In the genomic region with DNA sequence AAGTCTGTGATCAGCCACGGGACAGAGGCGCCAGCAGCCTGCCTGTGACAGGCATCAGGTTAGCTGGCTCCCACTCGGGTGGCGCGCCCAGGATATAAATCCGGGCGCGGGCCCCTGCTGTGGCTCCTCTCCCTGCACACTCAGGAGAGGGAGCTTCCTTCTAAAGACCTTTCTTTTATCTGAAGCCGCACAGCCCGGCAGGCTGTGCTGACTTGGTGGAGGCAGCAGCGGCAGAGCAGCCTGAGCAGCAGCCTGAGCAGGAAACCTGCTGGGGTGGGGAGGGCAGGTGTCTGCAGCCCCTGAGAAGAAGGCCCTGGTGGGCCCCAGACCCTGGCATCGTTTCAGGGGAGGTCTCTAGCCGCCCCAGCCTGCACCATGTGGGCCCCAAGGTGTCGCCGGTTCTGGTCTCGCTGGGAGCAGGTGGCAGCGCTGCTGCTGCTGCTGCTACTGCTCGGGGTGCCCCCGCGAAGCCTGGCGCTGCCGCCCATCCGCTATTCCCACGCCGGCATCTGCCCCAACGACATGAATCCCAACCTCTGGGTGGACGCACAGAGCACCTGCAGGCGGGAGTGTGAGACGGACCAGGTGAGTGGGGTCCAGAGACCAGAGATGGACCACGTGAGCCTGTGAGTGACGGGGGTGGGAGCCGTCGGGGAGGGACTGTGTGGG, we compare ENCODE assay signal across 11 cellular contexts. TPM values are rescaled to one million over a fixed set of nuclear protein-coding genes. Genes with fewer than 3 reads are reported as not detected.
A peak's percentile ranks its signal among the peaks of the same experiment; 100 is the strongest.
DNase-seq lines count a peak whose midpoint lies in the region; ATAC-seq and TF ChIP-seq lines count a peak whose summit lies in the region.
"Had no signal": no experiment of that assay in that cellular context is flagged by ENCODE, and none has a peak within 500 bp of the region (broad histone marks: within the 10 kb centered on the region; RNA-seq: fewer than 3 reads in every experiment).

Gene WFIKKN2, plus strand, starts transcription at position 24 of the 669 bp plus-strand sequence. Its CDS starts 352 bp downstream, at position 376.

- peak within 1 kb of the TSS in 3 of 5 donors; percentile 9 to 67 (median 48) for H3K9ac ChIP-seq in subcutaneous abdominal adipose tissue (ENCODE audit: low read length in 5 of 5)

- DNase-seq in DMS 273 (lab: John Stamatoyannopoulos, UW; ENCODE audit: unreplicated experiment) (peak; percentile 63), DMS 273 treated with DMSO at 0.1 percent for 48 hours (lab: John Stamatoyannopoulos, UW) (no peak), lower lobe of right lung (no peak), Peyer's patch (no peak)
- DNase-seq: activated CD4-positive, alpha-beta T cell treated with anti-CD3 and anti-CD28 coated beads for 4 hours; NCI-H1436 had no signal

- no peaks in the 10 kb centered on the region for H3K36me3 ChIP-seq in lower lobe of right lung
- no peaks in the 10 kb centered on the region for H3K36me3 ChIP-seq in subcutaneous abdominal adipose tissue (ENCODE audit: control insufficient read depth in 5 of 5, insufficient read depth in 5 of 5, low read length in 5 of 5)
- no peaks in the 10 kb centered on the region for H3K36me3 ChIP-seq in Peyer's patch

- intact Hi-C loops in lower lobe of right lung (cut with DNase I), result no loop called here

- no peak for TF ChIP-seq CTCF in brain (conservative IDR thresholded peaks at IDR 0.05)
- TF ChIP-seq CTCF in lower lobe of right lung (IDR thresholded peaks at IDR 0.05), result no peak
- no peak for TF ChIP-seq CTCF in Peyer's patch (IDR thresholded peaks at IDR 0.05)

- H3K27me3 ChIP-seq in lower lobe of right lung (ENCODE audit: low read depth) (peaks cover 8% of the 10 kb centered on the region), subcutaneous abdominal adipose tissue (ENCODE audit: control insufficient read depth in 5 of 5, insufficient read depth in 4 of 5, low read length in 5 of 5) (peaks cover 0 to 17% (median 4%) of the 10 kb centered on the region in 5 donors), Peyer's patch (no peaks in the 10 kb centered on the region)

- no peak for TF ChIP-seq POLR2A in Peyer's patch (IDR thresholded peaks at IDR 0.05)

- peaks cover 73% of the 10 kb centered on the region for H3K4me1 Mint-ChIP-seq in brain

- peak within 1 kb of the TSS; percentile 31 for H3K4me3 ChIP-seq in lower lobe of right lung
- peak within 1 kb of the TSS; percentile 45 to 75 (median 57) for H3K4me3 ChIP-seq in subcutaneous abdominal adipose tissue (ENCODE audit: low read depth in 1 of 5, low read length in 5 of 5)
- H3K4me3 ChIP-seq in Peyer's patch, result peak within 1 kb of the TSS in 2 of 4 donors; percentile 31 to 39

- no peaks in the 10 kb centered on the region for H3K9me3 ChIP-seq in lower lobe of right lung
- H3K9me3 ChIP-seq in subcutaneous abdominal adipose tissue (ENCODE audit: control insufficient read depth in 5 of 5, low read length in 5 of 5), result no peaks in the 10 kb centered on the region
- no peaks in the 10 kb centered on the region for H3K9me3 ChIP-seq in Peyer's patch

- H3K27ac Mint-ChIP-seq in brain, result peak within 1 kb of the TSS; percentile 45 to 97 (median 87)

- H3K36me3 Mint-ChIP-seq in brain, result no peaks in the 10 kb centered on the region

- H3K27ac ChIP-seq in lower lobe of right lung (no peak within 1 kb of the TSS), subcutaneous abdominal adipose tissue (ENCODE audit: low read depth, low read length) (no peak within 1 kb of the TSS), Peyer's patch (no peak within 1 kb of the TSS)
- H3K27ac ChIP-seq: 22Rv1 had no signal

- H3K4me3 Mint-ChIP-seq in brain, result peak within 1 kb of the TSS in 3 of 5 experiments; percentile 24 to 59 (median 51)

- H3K4me1 ChIP-seq in lower lobe of right lung (no peaks in the 10 kb centered on the region), subcutaneous abdominal adipose tissue (ENCODE audit: control insufficient read depth in 5 of 5, insufficient read depth in 5 of 5, low read length in 5 of 5) (peaks cover 2 to 13% (median 13%) of the 10 kb centered on the region in 5 donors), Peyer's patch (peaks cover 0 to 12% (median 0%) of the 10 kb centered on the region in 4 donors)

- H3K9me3 Mint-ChIP-seq in brain, result peaks cover 0 to 5% (median 0%) of the 10 kb centered on the region in 5 experiments

- H3K27me3 Mint-ChIP-seq in brain, result peaks cover 9% of the 10 kb centered on the region

- ATAC-seq in lower lobe of right lung, result no peak
- no peak for ATAC-seq in HG02588 (IDR thresholded peaks at IDR 0.05; ENCODE audit: unreplicated experiment)
- ATAC-seq in GM21619 (IDR thresholded peaks at IDR 0.05; ENCODE audit: unreplicated experiment), result no peak

RNA-seq across cellular contexts. Expression of gene WFIKKN2, which starts in this region (rescaled TPM):
- 0.70 TPM for polyA plus RNA-seq in brain (ENCODE audit: insufficient read depth, low read depth, low replicate concordance)
- total RNA-seq in lower lobe of right lung (0.35 TPM), Peyer's patch (not detected)
